1 cellular context compared by ENCODE assay signal in genomic region chr9:136978073-136978864, GRCh38.
A peak's percentile ranks its signal among the peaks of the same experiment; 100 is the strongest.
TF ChIP-seq lines count a peak whose summit lies in the region.

No MANE protein-coding gene starts in this region.

TF ChIP-seq in GM23338, 12 proteins besides CTCF, POLR2A, EP300 and RAD21 (continued from another document):
- no peak for TF ChIP-seq ZNF462 (CRISPR knock-in tag; IDR thresholded peaks at IDR 0.05)
- no peak for TF ChIP-seq STAT1 (IDR thresholded peaks at IDR 0.05; ENCODE audit: unreplicated experiment)
- TF ChIP-seq CREB1 (CRISPR knock-in tag; IDR thresholded peaks at IDR 0.05; ENCODE audit: low read depth), result 0 out of 2 replicates have a peak, but pooled peaks have one; percentile 25
TF ChIP-seq in GM23338: peak in this region for 2.
